23 cellular contexts compared by ENCODE assay signal in the genomic region with DNA sequence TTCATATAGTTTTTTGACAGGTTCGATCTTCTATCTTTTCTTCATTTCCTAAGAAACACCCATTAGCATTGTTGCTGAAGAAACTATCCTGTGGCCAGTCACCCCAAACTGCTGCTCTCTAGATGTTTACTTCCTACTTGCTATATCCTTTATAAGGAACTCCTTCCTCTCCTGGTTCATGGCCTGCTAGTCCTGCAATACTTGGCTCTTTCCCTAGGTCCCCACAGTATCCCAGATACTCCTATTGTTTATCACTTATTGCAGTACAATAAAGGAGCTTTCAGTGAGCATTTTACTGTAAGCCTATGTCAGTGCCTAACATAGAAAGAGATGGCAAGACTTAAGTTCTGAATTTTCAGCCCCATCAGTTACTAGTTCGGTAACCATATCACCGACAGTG.
"Had no signal": no experiment of that assay in that cellular context is flagged by ENCODE, and none has a peak within 500 bp of the region (broad histone marks: within the 10 kb centered on the region; RNA-seq: fewer than 3 reads in every experiment).

No MANE protein-coding gene starts in this region.

- H3K27ac ChIP-seq: foreskin keratinocyte, left ventricle myocardium inferior, parathyroid adenoma, sigmoid colon, skin epidermis, suprapubic skin, tibial artery had no signal

- H2AFZ ChIP-seq: parathyroid adenoma had no signal

- FAIRE-seq: keratinocyte had no signal

- H3K27me3 Mint-ChIP-seq: central memory CD8-positive, alpha-beta T cell; natural killer cell treated with Interleukin-12 subunit alpha and Interleukin-12 subunit beta and Interleukin-15 and Interleukin-18, amount 100 ng/mL, for 72 hours; stimulated activated naive B cell treated with anti-CD40 and anti-IgM and Interleukin-4, amounts not matched to agents 10 μg/mL and 1 μg/mL and 100 μg/mL, for 72 hours had no signal

- H3K9ac ChIP-seq: parathyroid adenoma had no signal

- H3K9me3 ChIP-seq: left ventricle myocardium inferior, psoas muscle, sigmoid colon, suprapubic skin, tibial artery had no signal

- H3K4me3 ChIP-seq: left ventricle myocardium inferior, lung, psoas muscle, sigmoid colon, skin epidermis, suprapubic skin, tibial artery had no signal

- H3K36me3 Mint-ChIP-seq: immature natural killer cell; natural killer cell treated with Interleukin-12 subunit alpha and Interleukin-12 subunit beta and Interleukin-15 and Interleukin-18, amount 100 ng/mL, for 72 hours had no signal

- DNase-seq: cortex of kidney; effector memory CD4-positive, alpha-beta T cell; erythroblast; foreskin keratinocyte; immature natural killer cell; left cardiac atrium; left ventricle myocardium inferior; mesenchymal stem cell; midbrain; psoas muscle; retina; sigmoid colon; stimulated activated CD4-positive, alpha-beta T cell treated with anti-CD3 and anti-CD28 coated beads, Interleukin-2, amount 100 ng/mL, for 24 hours; stimulated activated CD4-positive, alpha-beta T cell treated with anti-CD3 and anti-CD28 coated beads, Interleukin-4, amount 100 ng/mL, for 4 hours; stimulated activated naive B cell treated with anti-CD40 and anti-IgM and Interleukin-4, amounts not matched to agents 10 μg/mL and 1 μg/mL and 100 μg/mL, for 72 hours; tibial artery had no signal

- H3K27ac Mint-ChIP-seq: immature natural killer cell; natural killer cell treated with Interleukin-12 subunit alpha and Interleukin-12 subunit beta and Interleukin-15 and Interleukin-18, amount 100 ng/mL, for 72 hours had no signal

- H3K27me3 ChIP-seq: foreskin keratinocyte, sigmoid colon, suprapubic skin, tibial artery had no signal

- ATAC-seq: foreskin keratinocyte; left cardiac atrium; natural killer cell treated with Interleukin-12 subunit alpha and Interleukin-12 subunit beta and Interleukin-15 and Interleukin-18, amount 100 ng/mL, for 72 hours; psoas muscle; stimulated activated naive B cell treated with anti-CD40 and anti-IgM and Interleukin-4, amounts not matched to agents 10 μg/mL and 1 μg/mL and 100 μg/mL, for 72 hours had no signal

- H3K4me3 Mint-ChIP-seq: central memory CD8-positive, alpha-beta T cell; immature natural killer cell; natural killer cell treated with Interleukin-12 subunit alpha and Interleukin-12 subunit beta and Interleukin-15 and Interleukin-18, amount 100 ng/mL, for 72 hours; stimulated activated naive B cell treated with anti-CD40 and anti-IgM and Interleukin-4, amounts not matched to agents 10 μg/mL and 1 μg/mL and 100 μg/mL, for 72 hours had no signal

- H3K36me3 ChIP-seq: left ventricle myocardium inferior, sigmoid colon, suprapubic skin, tibial artery had no signal

- H3K9me3 Mint-ChIP-seq: central memory CD8-positive, alpha-beta T cell; immature natural killer cell; natural killer cell treated with Interleukin-12 subunit alpha and Interleukin-12 subunit beta and Interleukin-15 and Interleukin-18, amount 100 ng/mL, for 72 hours; stimulated activated naive B cell treated with anti-CD40 and anti-IgM and Interleukin-4, amounts not matched to agents 10 μg/mL and 1 μg/mL and 100 μg/mL, for 72 hours had no signal
